ENCODE assay signal across 8 cellular contexts in genomic region chr2:110101280-110101844, GRCh38. TPM values are rescaled to one million over a fixed set of nuclear protein-coding genes. Genes with fewer than 3 reads are reported as not detected.
A peak's percentile ranks its signal among the peaks of the same experiment; 100 is the strongest.
DNase-seq lines count a peak whose midpoint lies in the region; ATAC-seq and TF ChIP-seq lines count a peak whose summit lies in the region.

No MANE protein-coding gene starts in this region.

- TF ChIP-seq CTCF in sigmoid colon (IDR thresholded peaks at IDR 0.05) = no peak

- H3K27ac ChIP-seq in angular gyrus (ENCODE audit: low read depth, low read length) (peak overlapping the region; percentile 70), sigmoid colon (peak overlapping the region; percentile 57 to 82 (median 67))

- intact Hi-C loops in left ventricle myocardium superior (cut with micrococcal nuclease) (no loop called here), sigmoid colon (cut with DNase I) (no loop called here)

- peak; percentile 96 for ATAC-seq in left ventricle myocardium superior
- no peak for ATAC-seq in GM19455 (IDR thresholded peaks at IDR 0.05; ENCODE audit: unreplicated experiment)

- H3K9me3 ChIP-seq in sigmoid colon = no peaks in the 10 kb centered on the region

- no peak overlapping the region for H3K4me3 ChIP-seq in sigmoid colon

- 1 to 8% methylated on average over 11 of the region's 11 CpGs for WGBS in sigmoid colon, 2 donors

- no peaks in the 10 kb centered on the region for H3K36me3 ChIP-seq in sigmoid colon

- TF ChIP-seq POLR2A in sigmoid colon (IDR thresholded peaks at IDR 0.05) = no peak

- peak; percentile 18 for DNase-seq in SIG-M5 treated with dmso at 0.1 percent for 504 hours (lab: John Stamatoyannopoulos, UW; ENCODE audit: unreplicated experiment)
- DNase-seq in SIG-M5 (lab: John Stamatoyannopoulos, UW) = no peak
- peak; percentile 69 for DNase-seq in NCI-H2171 (lab: John Stamatoyannopoulos, UW)
- DNase-seq in left ventricle myocardium superior = peak; percentile 99
- peak; percentile 92 for DNase-seq in sigmoid colon
- no peak for DNase-seq in stimulated activated CD4-positive, alpha-beta T cell treated with anti-CD3 and anti-CD28 coated beads, Interleukin-4, amount 100 ng/mL, for 1 hour

- peaks cover 0 to 19% (median 15%) of the 10 kb centered on the region in 4 donors for H3K4me1 ChIP-seq in sigmoid colon

- TF ChIP-seq EP300 in sigmoid colon (IDR thresholded peaks at IDR 0.05) = no peak

- H3K27me3 ChIP-seq in sigmoid colon = no peaks in the 10 kb centered on the region

RNA-seq across cellular contexts. Expression of gene MALL, which starts 14.3 kb away (rescaled TPM):
- total RNA-seq in left ventricle myocardium superior = 12.0 TPM
- 10 to 100 TPM in 1 of 4 donors, 1 to 10 TPM in 3; 1.5 to 14.1 (median 5.4) TPM for total RNA-seq in sigmoid colon
- 100 to 1,000 TPM in 2 of 3 donors, 10 to 100 TPM in 1; 97.3 to 183 (median 139) TPM for polyA plus RNA-seq in sigmoid colon

Comparison
In these comparisons a context has a peak if more than half of its experiments do, and no peak if none do; other contexts are left out.
1. DNase-seq: peak in SIG-M5 treated with dmso at 0.1 percent for 504 hours (single experiment), NCI-H2171 (single experiment), left ventricle myocardium superior (single experiment) and sigmoid colon (single experiment); none in SIG-M5 (single experiment) and stimulated activated CD4-positive, alpha-beta T cell treated with anti-CD3 and anti-CD28 coated beads, Interleukin-4, amount 100 ng/mL, for 1 hour (single experiment).